9 cellular contexts compared by ENCODE assay signal in the genomic region with DNA sequence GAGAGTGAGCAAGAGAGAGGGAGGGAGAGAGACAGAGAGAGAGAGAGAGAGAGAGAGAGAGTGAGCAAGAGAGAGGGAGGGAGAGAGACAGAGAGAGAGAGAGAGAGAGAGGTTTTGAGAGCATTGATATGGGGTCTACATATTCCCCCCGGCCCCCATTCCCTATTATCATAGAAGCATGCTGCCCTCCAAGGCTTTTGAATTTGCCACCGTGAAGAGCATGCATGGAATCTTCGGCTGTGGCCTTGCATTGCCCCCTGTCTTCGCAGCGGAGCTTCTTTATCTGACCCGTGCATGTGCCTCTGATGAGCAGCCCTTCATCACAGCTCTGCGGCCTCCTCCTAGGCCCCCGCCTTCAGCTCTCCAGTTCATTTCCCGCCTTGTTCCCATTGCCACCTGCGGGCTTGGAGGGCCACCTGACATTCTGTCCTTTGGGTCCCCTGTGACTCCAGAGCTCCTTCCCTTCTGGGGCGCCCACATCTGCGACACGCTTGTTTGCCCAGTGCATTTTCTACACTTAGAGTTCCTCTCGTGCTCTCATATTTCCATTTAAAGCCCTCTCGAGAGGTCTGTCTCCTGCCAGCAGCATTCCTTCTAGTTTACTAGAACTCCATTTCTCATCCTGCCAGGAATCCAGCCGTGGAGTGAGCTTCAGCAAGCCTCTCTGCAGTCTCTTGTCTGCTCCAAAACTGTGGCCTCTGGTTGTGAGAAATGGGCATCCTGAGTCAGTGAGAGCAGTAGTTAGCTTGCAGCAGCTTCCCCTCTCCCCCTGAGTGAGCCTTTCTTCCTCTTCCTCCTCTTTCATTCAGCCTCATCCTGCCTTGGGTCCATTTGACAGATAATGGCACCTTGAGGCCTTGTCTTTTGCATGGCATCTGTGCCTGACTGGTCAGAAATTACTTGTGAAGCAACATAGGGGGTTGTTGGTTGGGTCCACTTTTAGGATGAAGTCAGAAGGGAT.
DNase-seq lines count a peak whose midpoint lies in the region; ATAC-seq and TF ChIP-seq lines count a peak whose summit lies in the region.
"Had no signal": no experiment of that assay in that cellular context is flagged by ENCODE, and none has a peak within 500 bp of the region (broad histone marks: within the 10 kb centered on the region; RNA-seq: fewer than 3 reads in every experiment).

No MANE protein-coding gene starts in this region.

- no peak for TF ChIP-seq CTCF in nephron (IDR thresholded peaks at IDR 0.05; ENCODE audit: unreplicated experiment in 3 of 3)

- no peak for ATAC-seq in effector memory CD8-positive, alpha-beta T cell (replicated peaks)

- peak overlapping the region; percentile 57 to 59 for H3K27ac Mint-ChIP-seq in effector memory CD8-positive, alpha-beta T cell
- peak overlapping the region; percentile 46 to 79 (median 76) for H3K27ac Mint-ChIP-seq in nephron

- peak overlapping the region in 1 of 2 donors; percentile 40 for H3K4me3 Mint-ChIP-seq in effector memory CD8-positive, alpha-beta T cell
- peak overlapping the region in 1 of 3 experiments; percentile 10 for H3K4me3 Mint-ChIP-seq in nephron

- H3K9me3 Mint-ChIP-seq in effector memory CD8-positive, alpha-beta T cell = no peaks in the 10 kb centered on the region
- H3K9me3 Mint-ChIP-seq in nephron = no peaks in the 10 kb centered on the region

- H3K27me3 Mint-ChIP-seq in effector memory CD8-positive, alpha-beta T cell = no peaks in the 10 kb centered on the region
- no peaks in the 10 kb centered on the region for H3K27me3 Mint-ChIP-seq in nephron (ENCODE audit: low read depth)

- peaks cover 37 to 44% of the 10 kb centered on the region in 2 donors for H3K4me1 Mint-ChIP-seq in effector memory CD8-positive, alpha-beta T cell (ENCODE audit: low read depth in 2 of 2)
- peaks cover 49% of the 10 kb centered on the region for H3K4me1 Mint-ChIP-seq in nephron

- H3K36me3 Mint-ChIP-seq in effector memory CD8-positive, alpha-beta T cell (ENCODE audit: insufficient read depth) = peaks cover 5% of the 10 kb centered on the region
- peaks cover 18% of the 10 kb centered on the region for H3K36me3 Mint-ChIP-seq in nephron (ENCODE audit: low read depth)

- DNase-seq in AG08395 (ENCODE audit: low spot score) (peak; percentile 85), NCI-H1092 treated with DMSO at 0.1 percent for 48 hours (lab: John Stamatoyannopoulos, UW) (peak; percentile 59), NCI-H2081 treated with DMSO at 0.1 percent for 48 hours (lab: John Stamatoyannopoulos, UW) (no peak), nucleus accumbens (lab: John Stamatoyannopoulos, UW) (no peak), activated T-cell treated with anti-CD3 and anti-CD28 coated beads for 4 hours (no peak)
- DNase-seq in effector memory CD8-positive, alpha-beta T cell = no peak
- no peak for DNase-seq in activated CD4-positive, CD25-positive, alpha-beta regulatory T cell treated with anti-CD3 and anti-CD28 coated beads, Interleukin-2, amount 50 U/mL, for 72 hours
- DNase-seq: effector memory CD4-positive, alpha-beta T cell had no signal

Comparison
In these comparisons a context has a peak if more than half of its experiments do, and no peak if none do; other contexts are left out.
1. DNase-seq: peak in AG08395 (single experiment) and NCI-H1092 treated with DMSO at 0.1 percent for 48 hours (single experiment); none in effector memory CD8-positive, alpha-beta T cell (0 of 3), NCI-H2081 treated with DMSO at 0.1 percent for 48 hours (single experiment), nucleus accumbens (0 of 56), activated T-cell treated with anti-CD3 and anti-CD28 coated beads for 4 hours (single experiment) and activated CD4-positive, CD25-positive, alpha-beta regulatory T cell treated with anti-CD3 and anti-CD28 coated beads, Interleukin-2, amount 50 U/mL, for 72 hours (single experiment).